Comparison of ENCODE assay signal across 21 cellular contexts in genomic region chrX:110569506-110569905, GRCh38.
DNase-seq lines count a peak whose midpoint lies in the region; ATAC-seq and TF ChIP-seq lines count a peak whose summit lies in the region.
"Had no signal": no experiment of that assay in that cellular context is flagged by ENCODE, and none has a peak within 500 bp of the region (broad histone marks: within the 10 kb centered on the region; RNA-seq: fewer than 3 reads in every experiment).

No MANE protein-coding gene starts in this region.

- ATAC-seq in HG03175 (IDR thresholded peaks at IDR 0.05; ENCODE audit: unreplicated experiment) = no peak
- ATAC-seq in left cardiac atrium = no peak
- no peak for ATAC-seq in GM21526 (IDR thresholded peaks at IDR 0.05; ENCODE audit: low FRiP score, unreplicated experiment)
- ATAC-seq: esophagus mucosa, T-helper 17 cell had no signal

- H3K4me1 Mint-ChIP-seq in neural crest cell = peaks cover 34% of the 10 kb centered on the region
- H3K4me1 Mint-ChIP-seq: T-helper 17 cell had no signal

- H3K27ac Mint-ChIP-seq in neural crest cell (ENCODE audit: unreplicated experiment) = peak overlapping the region; percentile 93
- H3K27ac Mint-ChIP-seq: activated CD4-positive, alpha-beta memory T cell treated with anti-CD3 and anti-CD28 coated beads for 36 hours; T-helper 17 cell had no signal

- H3K27me3 Mint-ChIP-seq in neural crest cell (ENCODE audit: low read depth) = no peaks in the 10 kb centered on the region
- H3K27me3 Mint-ChIP-seq: activated CD4-positive, alpha-beta memory T cell treated with anti-CD3 and anti-CD28 coated beads for 36 hours; T-helper 17 cell had no signal

- H3K4me3 Mint-ChIP-seq in neural crest cell = no peak overlapping the region
- H3K4me3 Mint-ChIP-seq: activated CD4-positive, alpha-beta memory T cell treated with anti-CD3 and anti-CD28 coated beads for 36 hours; T-helper 17 cell had no signal

- intact Hi-C loops in left cardiac atrium (cut with DNase I) = no loop called here
- intact Hi-C loops in cardiac septum (cut with DNase I) = no loop called here

- TF ChIP-seq CTCF in neural crest cell (conservative IDR thresholded peaks at IDR 0.05) = no peak

- H3K9me3 Mint-ChIP-seq in neural crest cell = peaks cover 14% of the 10 kb centered on the region
- H3K9me3 Mint-ChIP-seq: activated CD4-positive, alpha-beta memory T cell treated with anti-CD3 and anti-CD28 coated beads for 36 hours had no signal

- peaks cover 2% of the 10 kb centered on the region for H3K36me3 Mint-ChIP-seq in neural crest cell (ENCODE audit: low read depth)
- H3K36me3 Mint-ChIP-seq: activated CD4-positive, alpha-beta memory T cell treated with anti-CD3 and anti-CD28 coated beads for 36 hours had no signal

- DNase-seq in EL = peak; percentile 65
- peak; percentile 80 for DNase-seq in M059J (ENCODE audit: low read depth)
- DNase-seq in SW480 (ENCODE audit: low spot score) = peak; percentile 7
- no peak for DNase-seq in neural crest cell (ENCODE audit: low read depth, low spot score)
- DNase-seq in left cardiac atrium = no peak
- no peak for DNase-seq in cardiac septum (ENCODE audit: low spot score)
- DNase-seq: activated CD4-positive, alpha-beta memory T cell treated with anti-CD3 and anti-CD28 coated beads for 36 hours; activated naive CD4-positive, alpha-beta T cell; amygdala; cerebellar nuclear complex; effector CD4-positive, alpha-beta T cell; IMR-90; left ventricle myocardium inferior; NCI-H2029 treated with DMSO at 0.1 percent for 48 hours; NCI-H526; occipital lobe; T-helper 17 cell; thyroid gland had no signal

Comparison
In these comparisons a context has a peak if more than half of its experiments do, and no peak if none do; other contexts are left out.
1. DNase-seq: peak in EL (single experiment), M059J (single experiment) and SW480 (single experiment); none in neural crest cell (single experiment), left cardiac atrium (single experiment) and cardiac septum (single experiment).